In genomic region chr9:78103971-78104433, GRCh38 we compare ENCODE assay signal across 9 cellular contexts.
DNase-seq lines count a peak whose midpoint lies in the region; ATAC-seq, FAIRE-seq and TF ChIP-seq lines count a peak whose summit lies in the region.
"Had no signal": no experiment of that assay in that cellular context is flagged by ENCODE, and none has a peak within 500 bp of the region (broad histone marks: within the 10 kb centered on the region; RNA-seq: fewer than 3 reads in every experiment).

No MANE protein-coding gene starts in this region.

- no peak for FAIRE-seq in GM19239 (lab: Jason Lieb, UNC)

- peak overlapping the region; percentile 2 to 73 (median 63) for H3K4me3 Mint-ChIP-seq in CD4-positive, alpha-beta memory T cell
- peak overlapping the region; percentile 22 for H3K4me3 Mint-ChIP-seq in activated T-helper 2 cell treated with anti-CD3 and anti-CD28 coated beads, Interferon-gamma antibody, Interleukin-2, Interleukin-4, amounts not matched to agents 10 μg/mL and 5 μg/mL and 100 μg/mL, durations not matched to agents 14 hours and 24 hours and 36 hours (ENCODE audit: low read depth)

- peaks cover under 1 to 30% (median 19%) of the 10 kb centered on the region in 8 donors for H3K9me3 Mint-ChIP-seq in CD4-positive, alpha-beta memory T cell
- peaks cover 33% of the 10 kb centered on the region for H3K9me3 Mint-ChIP-seq in activated T-helper 2 cell treated with anti-CD3 and anti-CD28 coated beads, Interferon-gamma antibody, Interleukin-2, Interleukin-4, amounts not matched to agents 10 μg/mL and 5 μg/mL and 100 μg/mL, durations not matched to agents 14 hours and 24 hours and 36 hours

- no peak for TF ChIP-seq CTCF in GM20000 (IDR thresholded peaks at IDR 0.05; ENCODE audit: extremely low read depth, missing control alignments)

- peaks cover 24 to 52% (median 49%) of the 10 kb centered on the region in 4 donors for H3K4me1 Mint-ChIP-seq in CD4-positive, alpha-beta memory T cell
- peaks cover 49% of the 10 kb centered on the region for H3K4me1 Mint-ChIP-seq in activated T-helper 2 cell treated with anti-CD3 and anti-CD28 coated beads, Interferon-gamma antibody, Interleukin-2, Interleukin-4, amounts not matched to agents 10 μg/mL and 5 μg/mL and 100 μg/mL, durations not matched to agents 14 hours and 24 hours and 36 hours (ENCODE audit: low read depth)

- H3K4me1 ChIP-seq in CD4-positive, alpha-beta memory T cell (ENCODE audit: insufficient read depth, low read length): peaks cover 21% of the 10 kb centered on the region

- no peaks in the 10 kb centered on the region for H3K36me3 ChIP-seq in CD4-positive, alpha-beta memory T cell (ENCODE audit: insufficient read depth, low read length)

- H3K4me3 ChIP-seq in CD4-positive, alpha-beta memory T cell (ENCODE audit: low read length in 2 of 2): no peak overlapping the region

- peak; percentile 93 for ATAC-seq in HG03469 (IDR thresholded peaks at IDR 0.05; ENCODE audit: unreplicated experiment)

- intact Hi-C loops in CD4-positive, alpha-beta memory T cell (cut with micrococcal nuclease): loop anchor here (2.0 kb wide), 1 partner anchor 29 kb away; no protein-coding TSS in a partner anchor
- intact Hi-C loops in activated T-helper 2 cell treated with anti-CD3 and anti-CD28 coated beads, Interferon-gamma antibody, Interleukin-2, Interleukin-4, amounts not matched to agents 10 μg/mL and 5 μg/mL and 100 μg/mL, durations not matched to agents 14 hours and 24 hours and 36 hours (cut with micrococcal nuclease): loop anchor here (1.0 to 2.0 kb wide), 3 partner anchors 31 to 126 kb away; no protein-coding TSS in a partner anchor

- no peak overlapping the region for H3K27ac ChIP-seq in CD4-positive, alpha-beta memory T cell (ENCODE audit: low read depth, low read length)

- no peaks in the 10 kb centered on the region for H3K27me3 ChIP-seq in CD4-positive, alpha-beta memory T cell (ENCODE audit: insufficient read depth, low read length)

- peak overlapping the region in 5 of 7 donors; percentile 2 to 90 (median 73) for H3K27ac Mint-ChIP-seq in CD4-positive, alpha-beta memory T cell
- no peak overlapping the region for H3K27ac Mint-ChIP-seq in activated T-helper 2 cell treated with anti-CD3 and anti-CD28 coated beads, Interferon-gamma antibody, Interleukin-2, Interleukin-4, amounts not matched to agents 10 μg/mL and 5 μg/mL and 100 μg/mL, durations not matched to agents 14 hours and 24 hours and 36 hours

- DNase-seq in CD4-positive, alpha-beta memory T cell: peak in 4 of 5 donors; percentile 15 to 58 (median 41)
- DNase-seq in GM20000 (ENCODE audit: low spot score) (peak; percentile 5), DMS 273 treated with DMSO at 0.1 percent for 48 hours (lab: John Stamatoyannopoulos, UW) (no peak), GM19239 (ENCODE audit: insufficient read length, low spot score) (no peak), NCI-H187 (lab: John Stamatoyannopoulos, UW) (no peak), HuH-7 (ENCODE audit: low spot score) (no peak)
- DNase-seq in activated T-helper 2 cell treated with anti-CD3 and anti-CD28 coated beads, Interferon-gamma antibody, Interleukin-2, Interleukin-4, amounts not matched to agents 10 μg/mL and 5 μg/mL and 100 μg/mL, durations not matched to agents 14 hours and 24 hours and 36 hours (ENCODE audit: low spot score): peak; percentile 54
- DNase-seq: cerebellar nuclear complex had no signal

- H3K9me3 ChIP-seq in CD4-positive, alpha-beta memory T cell (ENCODE audit: control insufficient read depth in 1 of 2, low read length in 2 of 2): no peaks in the 10 kb centered on the region

- POLR2A ChIA-PET in CD4-positive, alpha-beta memory T cell (lab: Charles Lee; ENCODE audit: partially characterized antibody): no interaction called here

- CTCF ChIA-PET in CD4-positive, alpha-beta memory T cell (lab: Charles Lee; ENCODE audit: partially characterized antibody): interaction anchor here (2.3 kb wide), 1 partner anchor 127 kb away, joined by 5 read pairs; no protein-coding TSS in a partner anchor

- H3K36me3 Mint-ChIP-seq in CD4-positive, alpha-beta memory T cell: peaks cover 9 to 16% of the 10 kb centered on the region in 2 donors
- H3K36me3 Mint-ChIP-seq in activated T-helper 2 cell treated with anti-CD3 and anti-CD28 coated beads, Interferon-gamma antibody, Interleukin-2, Interleukin-4, amounts not matched to agents 10 μg/mL and 5 μg/mL and 100 μg/mL, durations not matched to agents 14 hours and 24 hours and 36 hours (ENCODE audit: low read depth): peaks cover 26% of the 10 kb centered on the region

- no peaks in the 10 kb centered on the region for H3K27me3 Mint-ChIP-seq in CD4-positive, alpha-beta memory T cell
- H3K27me3 Mint-ChIP-seq in activated T-helper 2 cell treated with anti-CD3 and anti-CD28 coated beads, Interferon-gamma antibody, Interleukin-2, Interleukin-4, amounts not matched to agents 10 μg/mL and 5 μg/mL and 100 μg/mL, durations not matched to agents 14 hours and 24 hours and 36 hours (ENCODE audit: low read depth): no peaks in the 10 kb centered on the region

Comparison
In these comparisons a context has a peak if more than half of its experiments do, and no peak if none do; other contexts are left out.
1. DNase-seq: peak in CD4-positive, alpha-beta memory T cell (4 of 5), GM20000 (single experiment) and activated T-helper 2 cell treated with anti-CD3 and anti-CD28 coated beads, Interferon-gamma antibody, Interleukin-2, Interleukin-4, amounts not matched to agents 10 μg/mL and 5 μg/mL and 100 μg/mL, durations not matched to agents 14 hours and 24 hours and 36 hours (single experiment); none in DMS 273 treated with DMSO at 0.1 percent for 48 hours (single experiment), GM19239 (single experiment), NCI-H187 (0 of 2) and HuH-7 (single experiment).